Comparison of ENCODE assay signal across 9 cellular contexts in genomic region chr4:79341893-79342653, GRCh38. TPM values are rescaled to one million over a fixed set of nuclear protein-coding genes. Genes with fewer than 3 reads are reported as not detected.
"Had no signal": no experiment of that assay in that cellular context is flagged by ENCODE, and none has a peak within 500 bp of the region (broad histone marks: within the 10 kb centered on the region; RNA-seq: fewer than 3 reads in every experiment).

No MANE protein-coding gene starts in this region.

- H3K4me2 ChIP-seq: KMS-11 had no signal

- H3K27ac ChIP-seq: HL-60, KMS-11 had no signal

- H3K9ac ChIP-seq: KMS-11 had no signal

- DNase-seq: IMR-90, KBM-7, KG1 had no signal

- FAIRE-seq: HTR-8/SVneo had no signal

RNA-seq across cellular contexts. Expression of gene NAA11, which starts 16.2 kb away (rescaled TPM):
- total RNA-seq: HT-29, HT1080, IMR-90 had no signal
- polyA plus RNA-seq: IgD-negative memory B cell, IMR-90 had no signal
